In the genomic region with DNA sequence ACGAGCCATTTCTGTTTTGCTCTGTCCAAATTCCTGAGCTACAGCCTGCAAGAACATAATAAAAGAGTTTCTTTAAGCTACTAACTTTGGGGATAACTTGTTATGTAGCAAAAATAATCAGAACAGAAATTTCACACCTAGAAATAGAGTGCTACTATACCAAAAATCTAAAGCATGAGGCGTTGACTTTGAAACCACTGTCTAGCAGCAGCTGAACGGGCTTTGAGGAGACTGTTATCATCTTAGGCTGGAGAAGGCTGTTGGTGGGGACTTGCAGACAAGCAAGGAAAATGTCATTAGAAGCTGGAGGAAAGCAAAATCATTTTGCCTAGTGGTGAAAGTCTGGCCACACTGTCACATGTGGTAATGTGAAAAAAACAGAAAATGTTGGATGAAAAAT, we compare ENCODE assay signal across 19 cellular contexts. TPM values are rescaled to one million over a fixed set of nuclear protein-coding genes. Genes with fewer than 3 reads are reported as not detected.
DNase-seq lines count a peak whose midpoint lies in the region; ATAC-seq and TF ChIP-seq lines count a peak whose summit lies in the region.
"Had no signal": no experiment of that assay in that cellular context is flagged by ENCODE, and none has a peak within 500 bp of the region (broad histone marks: within the 10 kb centered on the region; RNA-seq: fewer than 3 reads in every experiment).

No MANE protein-coding gene starts in this region.

- in situ Hi-C loops in brain microvascular endothelial cell (cut with HindIII; ENCODE audit: low pct_ligation_motif_present, low sequenced_read_pairs) = no loop called here

- peak overlapping the region; percentile 64 for H3K27ac Mint-ChIP-seq in central memory CD8-positive, alpha-beta T cell (ENCODE audit: low read depth)
- peak overlapping the region; percentile 57 to 87 (median 76) for H3K27ac Mint-ChIP-seq in immature natural killer cell
- no peak overlapping the region for H3K27ac Mint-ChIP-seq in osteocyte (ENCODE audit: unreplicated experiment)
- no peak overlapping the region for H3K27ac Mint-ChIP-seq in activated T-helper 1 cell treated with anti-CD3 and anti-CD28 coated beads, Interleukin-12 subunit alpha, Interleukin-12 subunit beta, Interleukin-2, Interleukin-4 antibody, amounts not matched to agents 30 ng/mL and 10 ng/mL and 1 ng/mL, durations not matched to agents 14 hours and 24 hours and 36 hours
- H3K27ac Mint-ChIP-seq: B cell; CD14-positive monocyte; CD4-positive, alpha-beta T cell had no signal

- no peaks in the 10 kb centered on the region for H3K27me3 Mint-ChIP-seq in central memory CD8-positive, alpha-beta T cell
- H3K27me3 Mint-ChIP-seq in immature natural killer cell (ENCODE audit: low read depth in 3 of 3) (peaks cover 0 to 3% (median 0%) of the 10 kb centered on the region in 3 donors), osteocyte (ENCODE audit: unreplicated experiment) (no peaks in the 10 kb centered on the region)
- H3K27me3 Mint-ChIP-seq in activated T-helper 1 cell treated with anti-CD3 and anti-CD28 coated beads, Interleukin-12 subunit alpha, Interleukin-12 subunit beta, Interleukin-2, Interleukin-4 antibody, amounts not matched to agents 30 ng/mL and 10 ng/mL and 1 ng/mL, durations not matched to agents 14 hours and 24 hours and 36 hours (ENCODE audit: insufficient read depth) = no peaks in the 10 kb centered on the region

- no peaks in the 10 kb centered on the region for H3K9me2 ChIP-seq in HCT116 (ENCODE audit: insufficient read depth)

- no peaks in the 10 kb centered on the region for H3K9me3 ChIP-seq in HCT116 (ENCODE audit: control insufficient read depth in 1 of 2, insufficient read depth in 1 of 2, low read depth in 1 of 2, low read length in 2 of 2)
- H3K9me3 ChIP-seq: HAP-1 had no signal

- peak overlapping the region; percentile 38 for H2AFZ ChIP-seq in HCT116 (ENCODE audit: low read depth, low read length, poor library complexity, severe bottlenecking)

- no peak for DNase-seq in HCT116 (ENCODE audit: low read depth, low spot score)
- DNase-seq in central memory CD8-positive, alpha-beta T cell (ENCODE audit: low spot score in 2 of 2) = no peak
- peak; percentile 30 to 35 (median 32) for DNase-seq in immature natural killer cell
- DNase-seq in osteocyte (ENCODE audit: extremely low spot score, unreplicated experiment) = peak; percentile 34
- DNase-seq in activated T-helper 1 cell treated with anti-CD3 and anti-CD28 coated beads, Interleukin-12 subunit alpha, Interleukin-12 subunit beta, Interleukin-2, Interleukin-4 antibody, amounts not matched to agents 30 ng/mL and 10 ng/mL and 1 ng/mL, durations not matched to agents 14 hours and 24 hours and 36 hours (ENCODE audit: low spot score) = no peak
- no peak for DNase-seq in brain microvascular endothelial cell
- DNase-seq in retina = no peak
- no peak for DNase-seq in EL
- DNase-seq: CD4-positive, alpha-beta T cell; CD8-positive, alpha-beta memory T cell; DMS53; DMS79 treated with DMSO at 0.1 percent for 48 hours; GOT3 had no signal

- ATAC-seq in HCT116 = no peak
- no peak for ATAC-seq in central memory CD8-positive, alpha-beta T cell (replicated peaks; ENCODE audit: extremely low read depth, poor library complexity, severe bottlenecking)

- TF ChIP-seq CTCF in HCT116 (IDR thresholded peaks at IDR 0.05 in 2 of 3, conservative IDR thresholded peaks at IDR 0.05 in 1 of 3; ENCODE audit: borderline replicate concordance in 1 of 3, insufficient read depth in 1 of 3, low read depth in 2 of 3, low read length in 2 of 3) (no peak), osteocyte (IDR thresholded peaks at IDR 0.05) (no peak), brain microvascular endothelial cell (IDR thresholded peaks at IDR 0.05; ENCODE audit: low read depth, low read length, missing control alignments) (no peak)

- intact Hi-C loops in HCT116 (cut with micrococcal nuclease) = no loop called here
- intact Hi-C loops in activated T-helper 1 cell treated with anti-CD3 and anti-CD28 coated beads, Interleukin-12 subunit alpha, Interleukin-12 subunit beta, Interleukin-2, Interleukin-4 antibody, amounts not matched to agents 30 ng/mL and 10 ng/mL and 1 ng/mL, durations not matched to agents 14 hours and 24 hours and 36 hours (cut with micrococcal nuclease) = no loop called here

- no peak overlapping the region for H3K4me3 ChIP-seq in HCT116 (replicated peaks in 1 of 2; ENCODE audit: low read depth in 1 of 2, low read length in 2 of 2)
- no peak overlapping the region for H3K4me3 ChIP-seq in brain microvascular endothelial cell (ENCODE audit: low read depth, low read length)
- H3K4me3 ChIP-seq: BLaER1 treated with 17β-estradiol and CSF1 and Interleukin-3, amounts not matched to agents 10 nM and 100 nM; HAP-1 had no signal

- RAD21 ChIA-PET in HCT116 (lab: Charles Lee; ENCODE audit: low non-redundant PET in 1 of 2, low total read pairs in 2 of 2, uncharacterized antibody in 2 of 2, unreplicated experiment in 2 of 2) = no interaction called here

- peaks cover 41% of the 10 kb centered on the region for H3K4me1 Mint-ChIP-seq in central memory CD8-positive, alpha-beta T cell
- peaks cover 59 to 63% of the 10 kb centered on the region in 2 donors for H3K4me1 Mint-ChIP-seq in immature natural killer cell
- H3K4me1 Mint-ChIP-seq in osteocyte (ENCODE audit: unreplicated experiment) = peaks cover 26% of the 10 kb centered on the region
- peaks cover 18% of the 10 kb centered on the region for H3K4me1 Mint-ChIP-seq in activated T-helper 1 cell treated with anti-CD3 and anti-CD28 coated beads, Interleukin-12 subunit alpha, Interleukin-12 subunit beta, Interleukin-2, Interleukin-4 antibody, amounts not matched to agents 30 ng/mL and 10 ng/mL and 1 ng/mL, durations not matched to agents 14 hours and 24 hours and 36 hours (ENCODE audit: low read depth)
- H3K4me1 Mint-ChIP-seq: B cell had no signal

- no peak overlapping the region for H3K4me3 Mint-ChIP-seq in central memory CD8-positive, alpha-beta T cell
- peak overlapping the region; percentile 6 to 59 (median 48) for H3K4me3 Mint-ChIP-seq in immature natural killer cell
- H3K4me3 Mint-ChIP-seq in osteocyte (ENCODE audit: unreplicated experiment) = no peak overlapping the region
- H3K4me3 Mint-ChIP-seq in activated T-helper 1 cell treated with anti-CD3 and anti-CD28 coated beads, Interleukin-12 subunit alpha, Interleukin-12 subunit beta, Interleukin-2, Interleukin-4 antibody, amounts not matched to agents 30 ng/mL and 10 ng/mL and 1 ng/mL, durations not matched to agents 14 hours and 24 hours and 36 hours = no peak overlapping the region
- H3K4me3 Mint-ChIP-seq: B cell; CD14-positive monocyte; CD4-positive, alpha-beta T cell; CD8-positive, alpha-beta memory T cell had no signal

- CTCF ChIA-PET in HCT116 (lab: Charles Lee) = no interaction called here

- TF ChIP-seq POLR2A in HCT116 (IDR thresholded peaks at IDR 0.05; ENCODE audit: borderline replicate concordance, extremely low read depth, insufficient read depth, insufficient read length) = no peak

- peaks cover 3 to 16% of the 10 kb centered on the region in 2 experiments for H3K4me1 ChIP-seq in HCT116 (ENCODE audit: control insufficient read depth in 1 of 2, insufficient read depth in 2 of 2, low read length in 2 of 2)
- H3K4me1 ChIP-seq: HAP-1 had no signal

- H3K36me3 ChIP-seq in HCT116 (ENCODE audit: control insufficient read depth in 1 of 2, insufficient read depth in 2 of 2, low read length in 2 of 2) (no peaks in the 10 kb centered on the region), brain microvascular endothelial cell (replicated peaks) (no peaks in the 10 kb centered on the region)
- H3K36me3 ChIP-seq: BLaER1 treated with 17β-estradiol and CSF1 and Interleukin-3, amounts not matched to agents 10 nM and 100 nM; HAP-1 had no signal

- peaks cover 1% of the 10 kb centered on the region for H3K36me3 Mint-ChIP-seq in central memory CD8-positive, alpha-beta T cell (ENCODE audit: insufficient read depth)
- H3K36me3 Mint-ChIP-seq in immature natural killer cell (peaks cover 4 to 7% (median 4%) of the 10 kb centered on the region in 3 donors), osteocyte (ENCODE audit: unreplicated experiment) (no peaks in the 10 kb centered on the region)
- H3K36me3 Mint-ChIP-seq in activated T-helper 1 cell treated with anti-CD3 and anti-CD28 coated beads, Interleukin-12 subunit alpha, Interleukin-12 subunit beta, Interleukin-2, Interleukin-4 antibody, amounts not matched to agents 30 ng/mL and 10 ng/mL and 1 ng/mL, durations not matched to agents 14 hours and 24 hours and 36 hours (ENCODE audit: low read depth) = no peaks in the 10 kb centered on the region
- H3K36me3 Mint-ChIP-seq: CD14-positive monocyte had no signal

- peaks cover 2% of the 10 kb centered on the region for H3K9me3 Mint-ChIP-seq in central memory CD8-positive, alpha-beta T cell
- H3K9me3 Mint-ChIP-seq in immature natural killer cell = no peaks in the 10 kb centered on the region
- H3K9me3 Mint-ChIP-seq in osteocyte (ENCODE audit: unreplicated experiment) = peaks cover 3% of the 10 kb centered on the region
- H3K9me3 Mint-ChIP-seq in activated T-helper 1 cell treated with anti-CD3 and anti-CD28 coated beads, Interleukin-12 subunit alpha, Interleukin-12 subunit beta, Interleukin-2, Interleukin-4 antibody, amounts not matched to agents 30 ng/mL and 10 ng/mL and 1 ng/mL, durations not matched to agents 14 hours and 24 hours and 36 hours = peaks cover 2% of the 10 kb centered on the region
- H3K9me3 Mint-ChIP-seq: CD8-positive, alpha-beta memory T cell had no signal

- no peaks in the 10 kb centered on the region for H3K27me3 ChIP-seq in HCT116 (ENCODE audit: insufficient read depth, low read length)
- no peaks in the 10 kb centered on the region for H3K27me3 ChIP-seq in brain microvascular endothelial cell (replicated peaks)
- H3K27me3 ChIP-seq: BLaER1 treated with 17β-estradiol and CSF1 and Interleukin-3, amounts not matched to agents 10 nM and 100 nM had no signal

- no peak overlapping the region for H3K9ac ChIP-seq in HCT116 (ENCODE audit: low read length)
- H3K9ac ChIP-seq: BLaER1 treated with 17β-estradiol and CSF1 and Interleukin-3, amounts not matched to agents 10 nM and 100 nM had no signal

- no peaks in the 10 kb centered on the region for H4K20me1 ChIP-seq in HCT116 (ENCODE audit: insufficient read depth)
- H4K20me1 ChIP-seq: BLaER1 treated with 17β-estradiol and CSF1 and Interleukin-3, amounts not matched to agents 10 nM and 100 nM had no signal

- H3K27ac ChIP-seq in HCT116 (ENCODE audit: low read depth, low read length) = no peak overlapping the region
- H3K27ac ChIP-seq in brain microvascular endothelial cell = no peak overlapping the region
- H3K27ac ChIP-seq: 22Rv1; BLaER1 treated with 17β-estradiol and CSF1 and Interleukin-3, amounts not matched to agents 10 nM and 100 nM had no signal

- no TSS peak for BruUV-seq in HCT116 (replicated peaks; lab: Mats Ljungman, UMichigan)

- no peaks in the 10 kb centered on the region for H3K79me2 ChIP-seq in HCT116 (ENCODE audit: insufficient read depth, low read length)

- POLR2A ChIA-PET in HCT116 (lab: Charles Lee) = no interaction called here

- H3K4me2 ChIP-seq in HCT116 (ENCODE audit: low read length) = no peak overlapping the region
- H3K4me2 ChIP-seq: BLaER1 treated with 17β-estradiol and CSF1 and Interleukin-3, amounts not matched to agents 10 nM and 100 nM had no signal

- TF ChIP-seq RAD21 in HCT116 (IDR thresholded peaks at IDR 0.05; ENCODE audit: low read depth) = no peak

RNA-seq across cellular contexts. Expression of a gene that starts 48.4 kb away (rescaled TPM):
- 1.3 TPM for total RNA-seq in HCT116 (2021; ENCODE audit: unreplicated experiment)
- polyA plus RNA-seq in HCT116 (2012) = 0.12 and 0.23 TPM in 2 replicates
- 10 to 100 TPM in 2 of 3 donors, 1 to 10 TPM in 1; 2.1 to 19.0 (median 16.4) TPM for polyA plus RNA-seq in immature natural killer cell
- not detected in 2 replicates for total RNA-seq in osteocyte
- not detected in 2 replicates for total RNA-seq in activated T-helper 1 cell treated with anti-CD3 and anti-CD28 coated beads, Interleukin-12 subunit alpha, Interleukin-12 subunit beta, Interleukin-2, Interleukin-4 antibody, amounts not matched to agents 30 ng/mL and 10 ng/mL and 1 ng/mL, durations not matched to agents 14 hours and 24 hours and 36 hours
- total RNA-seq: B cell; CD8-positive, alpha-beta memory T cell had no signal
- polyA plus RNA-seq: AG04450 had no signal

Comparison
In these comparisons a context has a peak if more than half of its experiments do, and no peak if none do; other contexts are left out.
1. DNase-seq: peak in immature natural killer cell (3 of 3) and osteocyte (single experiment); none in HCT116 (single experiment), central memory CD8-positive, alpha-beta T cell (0 of 2), activated T-helper 1 cell treated with anti-CD3 and anti-CD28 coated beads, Interleukin-12 subunit alpha, Interleukin-12 subunit beta, Interleukin-2, Interleukin-4 antibody, amounts not matched to agents 30 ng/mL and 10 ng/mL and 1 ng/mL, durations not matched to agents 14 hours and 24 hours and 36 hours (single experiment), brain microvascular endothelial cell (single experiment), retina (single experiment) and EL (single experiment).
2. H3K27ac Mint-ChIP-seq: peak in central memory CD8-positive, alpha-beta T cell (single experiment) and immature natural killer cell (6 of 6); none in osteocyte (single experiment) and activated T-helper 1 cell treated with anti-CD3 and anti-CD28 coated beads, Interleukin-12 subunit alpha, Interleukin-12 subunit beta, Interleukin-2, Interleukin-4 antibody, amounts not matched to agents 30 ng/mL and 10 ng/mL and 1 ng/mL, durations not matched to agents 14 hours and 24 hours and 36 hours (single experiment).
3. H3K4me3 Mint-ChIP-seq: peak in immature natural killer cell (5 of 5); none in central memory CD8-positive, alpha-beta T cell (single experiment), osteocyte (single experiment) and activated T-helper 1 cell treated with anti-CD3 and anti-CD28 coated beads, Interleukin-12 subunit alpha, Interleukin-12 subunit beta, Interleukin-2, Interleukin-4 antibody, amounts not matched to agents 30 ng/mL and 10 ng/mL and 1 ng/mL, durations not matched to agents 14 hours and 24 hours and 36 hours (single experiment).